ENCODE assay signal across 8 cellular contexts in the genomic region with DNA sequence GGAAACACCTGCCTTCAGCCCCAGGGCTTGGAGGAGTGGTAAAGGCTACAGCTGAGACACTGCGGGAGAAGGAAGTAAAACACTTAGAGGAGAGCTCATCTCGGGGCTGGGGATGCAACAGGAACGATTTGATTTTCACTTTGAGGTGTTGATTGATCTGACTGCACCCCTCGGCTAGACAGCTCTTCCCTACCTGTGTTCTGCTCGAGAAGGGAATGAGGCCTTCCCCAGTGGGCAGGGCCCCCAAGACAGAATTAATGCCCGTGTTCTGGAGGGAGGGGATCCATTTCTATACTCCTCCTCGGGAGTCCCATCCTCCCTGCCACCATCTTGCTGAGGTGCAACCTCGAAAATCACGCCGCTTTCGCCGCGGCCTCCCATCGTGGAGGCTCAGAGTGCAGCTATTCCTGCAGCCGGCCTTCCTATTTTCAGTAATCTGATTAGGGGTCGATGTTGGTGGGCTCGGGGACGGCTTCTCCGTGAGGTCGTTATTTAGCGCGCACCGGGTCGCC. TPM values are rescaled to one million over a fixed set of nuclear protein-coding genes. Genes with fewer than 3 reads are reported as not detected.
DNase-seq lines count a peak whose midpoint lies in the region; ATAC-seq and TF ChIP-seq lines count a peak whose summit lies in the region.

No MANE protein-coding gene starts in this region.

- peaks cover 74% of the 10 kb centered on the region for H3K4me1 Mint-ChIP-seq in activated T-cell treated with anti-CD3 and anti-CD28 coated beads, Interleukin-2, amount 50 U/mL, for 24 hours (ENCODE audit: low read depth)

- no peaks in the 10 kb centered on the region for H3K9me3 Mint-ChIP-seq in activated T-cell treated with anti-CD3 and anti-CD28 coated beads, Interleukin-2, amount 50 U/mL, for 24 hours

- no peak for TF ChIP-seq CTCF in hepatocyte (IDR thresholded peaks at IDR 0.05; ENCODE audit: poor library complexity)

- peak overlapping the region; percentile 91 for H3K4me3 Mint-ChIP-seq in activated T-cell treated with anti-CD3 and anti-CD28 coated beads, Interleukin-2, amount 50 U/mL, for 24 hours

- H3K9me2 ChIP-seq in hepatocyte (replicated peaks; ENCODE audit: insufficient read depth), result no peaks in the 10 kb centered on the region

- 6% methylated on average over 24 of the region's 24 CpGs for WGBS in hepatocyte (ENCODE audit: low lambda C conversion rate, missing lambda C conversion rate)

- no peaks in the 10 kb centered on the region for H3K9me3 ChIP-seq in hepatocyte (ENCODE audit: low read depth)

- DNase-seq in NK-92 treated with Interleukin-12 subunit alpha and Interleukin-12 subunit beta, amount 100 ng/mL, for 24 hours (lab: John Stamatoyannopoulos, UW), result peak; percentile 45
- no peak for DNase-seq in NK-92 (lab: John Stamatoyannopoulos, UW; ENCODE audit: unreplicated experiment)
- peak; percentile 57 for DNase-seq in activated T-cell treated with anti-CD3 and anti-CD28 coated beads, Interleukin-2, amount 50 U/mL, for 24 hours
- DNase-seq in hepatocyte (ENCODE audit: low spot score), result no peak
- DNase-seq in stimulated activated CD8-positive, alpha-beta memory T cell treated with anti-CD3 and anti-CD28 coated beads, Interleukin-4, amount 100 ng/mL, for 48 hours, result peak; percentile 41
- DNase-seq in NCI-H2171 (lab: John Stamatoyannopoulos, UW), result no peak

- no peaks in the 10 kb centered on the region for H3K27me3 Mint-ChIP-seq in activated T-cell treated with anti-CD3 and anti-CD28 coated beads, Interleukin-2, amount 50 U/mL, for 24 hours

- peaks cover 37% of the 10 kb centered on the region for H3K36me3 Mint-ChIP-seq in activated T-cell treated with anti-CD3 and anti-CD28 coated beads, Interleukin-2, amount 50 U/mL, for 24 hours (ENCODE audit: low read depth)

- H3K27me3 ChIP-seq in hepatocyte, result no peaks in the 10 kb centered on the region

- peak overlapping the region; percentile 84 for H3K4me3 ChIP-seq in hepatocyte

- peaks cover 40% of the 10 kb centered on the region for H3K4me1 ChIP-seq in hepatocyte (ENCODE audit: insufficient read depth)

- H3K79me2 ChIP-seq in hepatocyte, result peaks cover 69% of the 10 kb centered on the region

- peak overlapping the region; percentile 77 for H2AFZ ChIP-seq in hepatocyte

- no peaks in the 10 kb centered on the region for H3K36me3 ChIP-seq in hepatocyte (replicated peaks; ENCODE audit: insufficient read depth, low read depth)

- peak overlapping the region; percentile 90 for H3K27ac ChIP-seq in hepatocyte

- no peak for ATAC-seq in HG03175 (IDR thresholded peaks at IDR 0.05; ENCODE audit: unreplicated experiment)
- ATAC-seq in GM19324 (IDR thresholded peaks at IDR 0.05; ENCODE audit: low FRiP score, unreplicated experiment), result no peak

- peak overlapping the region; percentile 97 for H3K27ac Mint-ChIP-seq in activated T-cell treated with anti-CD3 and anti-CD28 coated beads, Interleukin-2, amount 50 U/mL, for 24 hours

- peak overlapping the region; percentile 98 for H3K4me2 ChIP-seq in hepatocyte

- peaks cover 25% of the 10 kb centered on the region for H4K20me1 ChIP-seq in hepatocyte (ENCODE audit: insufficient read depth, poor library complexity, severe bottlenecking)

RNA-seq across cellular contexts. Expression of a gene that starts 2.4 kb away (rescaled TPM):
- total RNA-seq in hepatocyte, result 60.6 and 64.0 TPM in 2 replicates
- polyA plus RNA-seq in hepatocyte, result 30.7 and 34.5 TPM in 2 replicates

Comparison
In these comparisons a context has a peak if more than half of its experiments do, and no peak if none do; other contexts are left out.
1. DNase-seq: peak in NK-92 treated with Interleukin-12 subunit alpha and Interleukin-12 subunit beta, amount 100 ng/mL, for 24 hours (single experiment), activated T-cell treated with anti-CD3 and anti-CD28 coated beads, Interleukin-2, amount 50 U/mL, for 24 hours (single experiment) and stimulated activated CD8-positive, alpha-beta memory T cell treated with anti-CD3 and anti-CD28 coated beads, Interleukin-4, amount 100 ng/mL, for 48 hours (single experiment); none in NK-92 (single experiment), hepatocyte (single experiment) and NCI-H2171 (single experiment).